12 cellular contexts compared by ENCODE assay signal in the genomic region with DNA sequence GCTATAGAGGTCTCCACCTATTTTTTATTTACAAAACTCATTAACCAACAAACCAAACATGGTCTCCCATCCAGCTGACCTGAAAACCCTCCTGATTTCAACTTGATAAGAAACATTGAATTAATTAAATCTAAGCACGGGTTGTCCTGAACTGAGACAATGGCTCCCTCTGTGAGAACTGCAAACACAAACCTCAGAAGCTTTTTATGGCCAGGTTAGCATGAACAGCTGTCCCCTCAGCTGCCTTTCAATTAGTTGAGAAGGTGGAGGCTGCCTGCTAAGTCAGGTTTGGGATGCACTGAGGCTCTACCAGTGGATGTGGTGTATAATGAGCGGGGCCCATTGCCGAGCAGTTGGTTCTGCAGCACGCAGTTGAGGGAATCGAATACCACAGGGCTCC.
"Had no signal": no experiment of that assay in that cellular context is flagged by ENCODE, and none has a peak within 500 bp of the region (broad histone marks: within the 10 kb centered on the region; RNA-seq: fewer than 3 reads in every experiment).

No MANE protein-coding gene starts in this region.

- H3K27me3 Mint-ChIP-seq: activated naive CD4-positive, alpha-beta T cell treated with anti-CD3 and anti-CD28 coated beads, Interleukin-2, amount 50 U/mL, for 24 hours; central memory CD8-positive, alpha-beta T cell; dendritic cell treated with granulocyte-macrophage colony-stimulating factor and Interleukin-4, amounts not matched to agents 40 ng/mL and 50 ng/mL, for 4 days; effector memory CD8-positive, alpha-beta T cell; naive B cell had no signal

- H3K9me3 Mint-ChIP-seq: central memory CD8-positive, alpha-beta T cell; mesothelial cell of epicardium had no signal

- H3K4me1 Mint-ChIP-seq: activated naive CD4-positive, alpha-beta T cell treated with anti-CD3 and anti-CD28 coated beads, Interleukin-2, amount 50 U/mL, for 24 hours; central memory CD8-positive, alpha-beta T cell; naive B cell had no signal

- DNase-seq: activated CD4-positive, alpha-beta T cell treated with anti-CD3 and anti-CD28 coated beads, Interleukin-2, amount 50 U/mL, for 4 hours; activated T-cell treated with anti-CD3 and anti-CD28 coated beads, Interleukin-2, amount 50 U/mL, for 1 hour; amniotic stem cell; body of pancreas; effector memory CD8-positive, alpha-beta T cell; naive B cell; posterior cingulate gyrus; stomach had no signal

- H3K27ac Mint-ChIP-seq: activated naive CD4-positive, alpha-beta T cell treated with anti-CD3 and anti-CD28 coated beads, Interleukin-2, amount 50 U/mL, for 24 hours; dendritic cell treated with granulocyte-macrophage colony-stimulating factor and Interleukin-4, amounts not matched to agents 40 ng/mL and 50 ng/mL, for 4 days; effector memory CD8-positive, alpha-beta T cell; mesothelial cell of epicardium; naive B cell had no signal

- H3K36me3 Mint-ChIP-seq: activated naive CD4-positive, alpha-beta T cell treated with anti-CD3 and anti-CD28 coated beads, Interleukin-2, amount 50 U/mL, for 24 hours; mesothelial cell of epicardium; naive B cell had no signal

- H3K4me3 Mint-ChIP-seq: activated naive CD4-positive, alpha-beta T cell treated with anti-CD3 and anti-CD28 coated beads, Interleukin-2, amount 50 U/mL, for 24 hours; central memory CD8-positive, alpha-beta T cell; dendritic cell treated with granulocyte-macrophage colony-stimulating factor and Interleukin-4, amounts not matched to agents 40 ng/mL and 50 ng/mL, for 4 days; effector memory CD8-positive, alpha-beta T cell; mesothelial cell of epicardium; naive B cell had no signal
